2 cellular contexts compared by ENCODE assay signal in the genomic region with DNA sequence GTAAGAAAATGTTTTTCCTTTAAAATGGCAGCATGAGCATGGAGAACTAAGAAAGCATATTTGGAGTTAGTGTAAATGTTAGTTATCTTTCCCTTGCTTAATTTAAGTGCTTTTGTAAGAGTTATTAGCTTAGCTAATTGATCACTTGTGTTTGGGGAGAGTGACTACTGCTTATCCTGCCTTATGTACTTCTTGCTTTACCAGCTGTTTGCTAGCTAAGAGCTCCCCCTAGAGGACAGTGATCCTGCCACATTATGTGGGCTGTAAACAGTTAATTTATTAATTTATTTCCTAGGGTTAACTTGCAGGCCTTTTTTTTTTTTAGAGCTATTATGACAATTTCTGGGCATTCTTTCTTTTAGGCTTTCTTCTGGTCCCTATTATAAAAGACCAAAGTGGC.
TF ChIP-seq lines count a peak whose summit lies in the region.

No MANE protein-coding gene starts in this region.

TF ChIP-seq in K562, 482 proteins besides CTCF, POLR2A, EP300 and RAD21:
- TF ChIP-seq NCOR1 (IDR thresholded peaks at IDR 0.05): no peak
- TF ChIP-seq PHB (CRISPR knock-in tag; IDR thresholded peaks at IDR 0.05): no peak
- no peak for TF ChIP-seq ZC3H8 (IDR thresholded peaks at IDR 0.05)
- TF ChIP-seq, protein P1, sequence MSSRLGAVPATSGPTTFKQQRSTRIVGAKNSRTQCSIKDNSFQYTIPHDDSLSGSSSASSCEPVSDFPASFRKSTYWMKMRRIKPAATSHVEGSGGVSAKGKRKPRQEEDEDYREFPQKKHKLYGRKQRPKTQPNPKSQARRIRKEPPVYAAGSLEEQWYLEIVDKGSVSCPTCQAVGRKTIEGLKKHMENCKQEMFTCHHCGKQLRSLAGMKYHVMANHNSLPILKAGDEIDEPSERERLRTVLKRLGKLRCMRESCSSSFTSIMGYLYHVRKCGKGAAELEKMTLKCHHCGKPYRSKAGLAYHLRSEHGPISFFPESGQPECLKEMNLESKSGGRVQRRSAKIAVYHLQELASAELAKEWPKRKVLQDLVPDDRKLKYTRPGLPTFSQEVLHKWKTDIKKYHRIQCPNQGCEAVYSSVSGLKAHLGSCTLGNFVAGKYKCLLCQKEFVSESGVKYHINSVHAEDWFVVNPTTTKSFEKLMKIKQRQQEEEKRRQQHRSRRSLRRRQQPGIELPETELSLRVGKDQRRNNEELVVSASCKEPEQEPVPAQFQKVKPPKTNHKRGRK (tag; IDR thresholded peaks at IDR 0.05): no peak
- peak; percentile 41; the same call in 1 of the 2 replicates for TF ChIP-seq BCOR (IDR thresholded peaks at IDR 0.05)
- no peak for TF ChIP-seq ZNF644 (tag; IDR thresholded peaks at IDR 0.05; ENCODE audit: low read depth)
- no peak for TF ChIP-seq CHD4 (IDR thresholded peaks at IDR 0.05; ENCODE audit: insufficient read depth, insufficient replicate concordance, low read depth, low read length, poor library complexity, severe bottlenecking)
- peak; percentile 68 for TF ChIP-seq RBM25 (IDR thresholded peaks at IDR 0.05; ENCODE audit: low read depth, low read length, severe bottlenecking)
- no peak for TF ChIP-seq CHCHD3 (CRISPR knock-in tag; IDR thresholded peaks at IDR 0.05)

TF ChIP-seq in GM12891, 5 proteins besides CTCF, POLR2A, EP300 and RAD21:
- TF ChIP-seq SPI1 (IDR thresholded peaks at IDR 0.05; ENCODE audit: low read depth, low read length) (no peak), POU2F2 (IDR thresholded peaks at IDR 0.05; ENCODE audit: low read depth, low read length) (no peak), TAF1 (IDR thresholded peaks at IDR 0.05; ENCODE audit: low read depth, low read length) (no peak), PAX5 (IDR thresholded peaks at IDR 0.05; ENCODE audit: insufficient read depth, low read length, severe bottlenecking) (no peak), POLR2AphosphoS5 (IDR thresholded peaks at IDR 0.05; ENCODE audit: low read depth, low read length) (no peak)
